Comparison of ENCODE assay signal across 16 cellular contexts in genomic region chr1:21514245-21514644, GRCh38. TPM values are rescaled to one million over a fixed set of nuclear protein-coding genes. Genes with fewer than 3 reads are reported as not detected.
A peak's percentile ranks its signal among the peaks of the same experiment; 100 is the strongest.
DNase-seq lines count a peak whose midpoint lies in the region; ATAC-seq, FAIRE-seq and TF ChIP-seq lines count a peak whose summit lies in the region.
"Had no signal": no experiment of that assay in that cellular context is flagged by ENCODE, and none has a peak within 500 bp of the region (broad histone marks: within the 10 kb centered on the region; RNA-seq: fewer than 3 reads in every experiment).

No MANE protein-coding gene starts in this region.

- H3K27ac ChIP-seq in kidney (ENCODE audit: low read depth in 2 of 2, low read length in 2 of 2) = no peak overlapping the region
- no peak overlapping the region for H3K27ac ChIP-seq in mammary epithelial cell (ENCODE audit: insufficient read depth, low read depth, low read length)
- H3K27ac ChIP-seq in coronary artery = no peak overlapping the region
- H3K27ac ChIP-seq: esophagus squamous epithelium had no signal

- H3K4me1 ChIP-seq in kidney (ENCODE audit: control insufficient read depth in 1 of 2, insufficient read depth in 1 of 2, low read depth in 1 of 2, low read length in 2 of 2) (peaks cover 3 to 8% of the 10 kb centered on the region in 2 donors), mammary epithelial cell (ENCODE audit: insufficient read depth, low read length) (peaks cover 9% of the 10 kb centered on the region)

- peaks cover 18% of the 10 kb centered on the region for H3K27me3 Mint-ChIP-seq in progenitor cell of endocrine pancreas

- no peaks in the 10 kb centered on the region for H3K79me2 ChIP-seq in mammary epithelial cell (ENCODE audit: insufficient read depth, low read length)

- no peak overlapping the region for H3K27ac Mint-ChIP-seq in progenitor cell of endocrine pancreas
- H3K27ac Mint-ChIP-seq: activated CD8-positive, alpha-beta T cell treated with anti-CD3 and anti-CD28 coated beads for 36 hours; CD8-positive, alpha-beta T cell had no signal

- ATAC-seq in GM21423 (IDR thresholded peaks at IDR 0.05; ENCODE audit: unreplicated experiment) (peak; percentile 60), HG03460 (IDR thresholded peaks at IDR 0.05; ENCODE audit: unreplicated experiment) (peak; percentile 78)
- ATAC-seq: activated CD8-positive, alpha-beta T cell treated with anti-CD3 and anti-CD28 coated beads for 36 hours; CD8-positive, alpha-beta T cell; mucosa of descending colon had no signal

- H3K4me3 Mint-ChIP-seq in progenitor cell of endocrine pancreas (ENCODE audit: low read depth) = no peak overlapping the region
- H3K4me3 Mint-ChIP-seq: activated CD8-positive, alpha-beta T cell treated with anti-CD3 and anti-CD28 coated beads for 36 hours; CD8-positive, alpha-beta T cell had no signal

- H3K4me2 ChIP-seq in mammary epithelial cell (ENCODE audit: insufficient read depth, low read depth, low read length) = no peak overlapping the region

- H3K9ac ChIP-seq in kidney (ENCODE audit: low read length in 2 of 2) = no peak overlapping the region
- no peak overlapping the region for H3K9ac ChIP-seq in mammary epithelial cell (ENCODE audit: insufficient read depth, low read length)

- peaks cover 10% of the 10 kb centered on the region for H3K27me3 ChIP-seq in mammary epithelial cell (ENCODE audit: insufficient read depth, low read length)

- 69% methylated on average over 4 of the region's 5 CpGs for WGBS in mammary epithelial cell (ENCODE audit: low coverage, missing lambda C conversion rate)

- no peaks in the 10 kb centered on the region for H3K9me3 Mint-ChIP-seq in progenitor cell of endocrine pancreas (ENCODE audit: low read depth)
- H3K9me3 Mint-ChIP-seq: activated CD8-positive, alpha-beta T cell treated with anti-CD3 and anti-CD28 coated beads for 36 hours; CD8-positive, alpha-beta T cell had no signal

- H3K4me3 ChIP-seq in kidney (ENCODE audit: low read length in 2 of 2) (no peak overlapping the region), mammary epithelial cell (replicated peaks in 1 of 3; ENCODE audit: insufficient read depth in 1 of 3, low read depth in 2 of 3, low read length in 3 of 3) (no peak overlapping the region), coronary artery (no peak overlapping the region)
- H3K4me3 ChIP-seq: esophagus squamous epithelium, mucosa of descending colon had no signal

- H3K36me3 Mint-ChIP-seq in progenitor cell of endocrine pancreas (ENCODE audit: insufficient read depth) = no peaks in the 10 kb centered on the region
- H3K36me3 Mint-ChIP-seq: CD8-positive, alpha-beta T cell had no signal

- in situ Hi-C loops in GM13977 (cut with MboI; ENCODE audit: low pct_unique_long_range_greater_than_20kb, low sequenced_read_pairs, unreplicated experiment) (no loop called here), mammary epithelial cell (cut with MboI; ENCODE audit: low sequenced_read_pairs in 2 of 2) (loop anchor here in 1 of 2 donors (25.0 kb wide), 1 partner anchor 148 kb away; the partner anchor contains the start of gene RAP1GAP)

- peaks cover 5% of the 10 kb centered on the region for H3K4me1 Mint-ChIP-seq in progenitor cell of endocrine pancreas (ENCODE audit: low read depth)

- H3K36me3 ChIP-seq in kidney (ENCODE audit: control insufficient read depth in 1 of 2, insufficient read depth in 2 of 2, low read length in 2 of 2) = no peaks in the 10 kb centered on the region
- no peaks in the 10 kb centered on the region for H3K36me3 ChIP-seq in mammary epithelial cell (ENCODE audit: insufficient read depth, low read length)
- H3K36me3 ChIP-seq: esophagus squamous epithelium had no signal

- no TSS peak for BruUV-seq in mammary epithelial cell (replicated peaks; lab: Mats Ljungman, UMichigan)

- H4K20me1 ChIP-seq in mammary epithelial cell (ENCODE audit: insufficient read depth, low read length) = no peaks in the 10 kb centered on the region

- dilution Hi-C loops in mammary epithelial cell (cut with HindIII; ENCODE audit: low sequenced_read_pairs) = no loop called here

- no peak overlapping the region for H2AFZ ChIP-seq in mammary epithelial cell (ENCODE audit: low read depth, low read length)

- CTCF ChIA-PET in mammary epithelial cell (lab: Charles Lee; ENCODE audit: low non-redundant PET) = no interaction called here

- peak; percentile 56 for DNase-seq in GM13977 (ENCODE audit: low spot score)
- DNase-seq in kidney = peak; percentile 17
- no peak for DNase-seq in progenitor cell of endocrine pancreas (ENCODE audit: low spot score, unreplicated experiment)
- DNase-seq in mammary epithelial cell = no peak
- no peak for DNase-seq in COLO668 (lab: John Stamatoyannopoulos, UW; ENCODE audit: unreplicated experiment)
- DNase-seq in coronary artery (ENCODE audit: low spot score) = no peak
- DNase-seq: activated CD8-positive, alpha-beta T cell treated with anti-CD3 and anti-CD28 coated beads for 36 hours; activated naive CD4-positive, alpha-beta T cell treated with anti-CD3 and anti-CD28 coated beads, Interleukin-2, amount 50 U/mL, for 16 hours; CD8-positive, alpha-beta T cell; esophagus squamous epithelium; mucosa of descending colon; NCI-H2029 treated with DMSO at 0.1 percent for 48 hours; retina had no signal

- intact Hi-C loops in kidney (cut with DNase I) = no loop called here
- intact Hi-C loops in mammary epithelial cell (cut with micrococcal nuclease) = loop anchor here (5.0 to 10.0 kb wide), 2 partner anchors 78 to 451 kb away; no protein-coding TSS in a partner anchor

- no peak for TF ChIP-seq CTCF in GM13977 (IDR thresholded peaks at IDR 0.05; ENCODE audit: extremely low read depth, insufficient read depth, missing control alignments)
- TF ChIP-seq CTCF in kidney (IDR thresholded peaks at IDR 0.05; ENCODE audit: borderline replicate concordance, extremely low read depth, insufficient read depth) = no peak
- TF ChIP-seq CTCF in progenitor cell of endocrine pancreas (IDR thresholded peaks at IDR 0.05; ENCODE audit: unreplicated experiment) = no peak
- TF ChIP-seq CTCF in mammary epithelial cell (conservative IDR thresholded peaks at IDR 0.05 in 1 of 2, IDR thresholded peaks at IDR 0.05 in 1 of 2; ENCODE audit: extremely low read depth in 1 of 2, insufficient read depth in 1 of 2, low read depth in 1 of 2, low read length in 2 of 2) = no peak
- no peak for TF ChIP-seq CTCF in coronary artery (IDR thresholded peaks at IDR 0.05)

- no peak for FAIRE-seq in kidney (lab: Jason Lieb, UNC)

- H3K9me3 ChIP-seq in kidney (ENCODE audit: control insufficient read depth in 1 of 2, low read length in 2 of 2) (no peaks in the 10 kb centered on the region), mammary epithelial cell (replicated peaks; ENCODE audit: insufficient read depth, low read length) (no peaks in the 10 kb centered on the region)
- H3K9me3 ChIP-seq: esophagus squamous epithelium, mucosa of descending colon had no signal

RNA-seq across cellular contexts. Expression of gene ALPL, which starts 5.0 kb away (rescaled TPM):
- total RNA-seq in kidney (8.4 TPM), progenitor cell of endocrine pancreas (18.8 and 19.8 TPM in 2 replicates), mammary epithelial cell (not detected)
- polyA plus RNA-seq in kidney (ENCODE audit: insufficient read depth, low read depth, low replicate concordance) (133 TPM), mammary epithelial cell (0.09 TPM)
- not detected for polyA minus RNA-seq in mammary epithelial cell
- total RNA-seq: activated CD8-positive, alpha-beta T cell treated with anti-CD3 and anti-CD28 coated beads for 36 hours; CD8-positive, alpha-beta T cell; T-helper 1 cell treated with Interleukin-12 subunit alpha and Interleukin-12 subunit beta and Interleukin-4 antibody, amounts not matched to agents 30 ng/mL and 1 ng/mL, for 36 hours had no signal

Comparison
In these comparisons a context has a peak if more than half of its experiments do, and no peak if none do; other contexts are left out.
1. DNase-seq: peak in GM13977 (single experiment) and kidney (single experiment); none in progenitor cell of endocrine pancreas (single experiment), mammary epithelial cell (single experiment), COLO668 (single experiment) and coronary artery (single experiment).